18 cellular contexts compared by ENCODE assay signal in the genomic region with DNA sequence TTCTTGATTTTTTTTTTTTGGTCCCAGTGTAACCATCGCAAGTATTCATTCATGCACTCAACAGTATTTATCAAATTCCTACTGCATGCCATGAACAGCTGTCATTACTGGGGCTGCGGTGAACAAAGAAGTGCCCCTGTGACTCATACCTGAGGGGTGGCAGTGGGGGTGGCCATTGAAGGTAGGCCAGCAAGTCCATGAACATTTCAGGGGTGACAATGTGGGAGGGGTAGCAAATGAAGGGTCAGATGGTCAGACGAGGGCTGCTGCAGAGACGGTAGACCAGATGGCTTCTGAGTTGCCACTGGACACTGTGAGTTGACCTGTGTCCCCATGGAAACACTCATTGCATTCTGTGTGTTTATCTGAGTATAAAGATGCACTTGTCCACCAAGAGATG.
DNase-seq lines count a peak whose midpoint lies in the region; ATAC-seq, FAIRE-seq and TF ChIP-seq lines count a peak whose summit lies in the region.
"Had no signal": no experiment of that assay in that cellular context is flagged by ENCODE, and none has a peak within 500 bp of the region (broad histone marks: within the 10 kb centered on the region; RNA-seq: fewer than 3 reads in every experiment).

No MANE protein-coding gene starts in this region.

- no peak for TF ChIP-seq CTCF in brain (conservative IDR thresholded peaks at IDR 0.05)

- no peaks in the 10 kb centered on the region for H3K27me3 Mint-ChIP-seq in brain

- no peaks in the 10 kb centered on the region for H3K36me3 Mint-ChIP-seq in brain
- H3K36me3 Mint-ChIP-seq: activated naive CD8-positive, alpha-beta T cell treated with anti-CD3 and anti-CD28 coated beads for 36 hours had no signal

- no peak overlapping the region for H3K4me3 Mint-ChIP-seq in brain
- H3K4me3 Mint-ChIP-seq: activated CD8-positive, alpha-beta T cell treated with anti-CD3 and anti-CD28 coated beads, Interleukin-2, amount 10 ng/mL, durations not matched to agents 7 days and 5 days; activated naive CD8-positive, alpha-beta T cell treated with anti-CD3 and anti-CD28 coated beads for 36 hours; H9; T-helper 17 cell had no signal

- ATAC-seq in Right ventricle myocardium superior (ENCODE audit: poor library complexity) (no peak), GM18867 (IDR thresholded peaks at IDR 0.05; ENCODE audit: unreplicated experiment) (no peak)
- ATAC-seq: activated CD8-positive, alpha-beta T cell treated with anti-CD3 and anti-CD28 coated beads, Interleukin-2, amount 10 ng/mL, durations not matched to agents 7 days and 5 days; T-helper 17 cell had no signal

- peaks cover 25% of the 10 kb centered on the region for H3K4me1 Mint-ChIP-seq in brain
- H3K4me1 Mint-ChIP-seq: activated naive CD8-positive, alpha-beta T cell treated with anti-CD3 and anti-CD28 coated beads for 36 hours had no signal

- H3K27ac Mint-ChIP-seq in brain = peak overlapping the region in 3 of 5 experiments; percentile 23 to 65 (median 52)
- H3K27ac Mint-ChIP-seq: activated CD8-positive, alpha-beta T cell treated with anti-CD3 and anti-CD28 coated beads, Interleukin-2, amount 10 ng/mL, durations not matched to agents 7 days and 5 days; activated naive CD8-positive, alpha-beta T cell treated with anti-CD3 and anti-CD28 coated beads for 36 hours; H9; progenitor cell of endocrine pancreas; T-helper 17 cell had no signal

- FAIRE-seq in urothelium cell line (lab: Jason Lieb, UNC) = no peak
- FAIRE-seq: kidney had no signal

- peaks cover 0 to 6% (median 0%) of the 10 kb centered on the region in 5 experiments for H3K9me3 Mint-ChIP-seq in brain
- H3K9me3 Mint-ChIP-seq: activated naive CD8-positive, alpha-beta T cell treated with anti-CD3 and anti-CD28 coated beads for 36 hours; H9 had no signal

- DNase-seq in DMS53 (lab: John Stamatoyannopoulos, UW) = peak; percentile 32
- no peak for DNase-seq in DMS53 treated with DMSO at 0.1 percent for 48 hours (lab: John Stamatoyannopoulos, UW; ENCODE audit: unreplicated experiment)
- peak; percentile 51 to 82 for DNase-seq in lung microvascular endothelial cell (ENCODE audit: low read depth in 2 of 2)
- DNase-seq in urothelium cell line (ENCODE audit: low spot score) = peak; percentile 44
- DNase-seq in Right ventricle myocardium superior = no peak
- DNase-seq in pons (ENCODE audit: low spot score) = no peak
- DNase-seq: activated CD8-positive, alpha-beta T cell treated with anti-CD3 and anti-CD28 coated beads, Interleukin-2, amount 10 ng/mL, durations not matched to agents 7 days and 5 days; activated naive CD8-positive, alpha-beta T cell treated with anti-CD3 and anti-CD28 coated beads for 36 hours; DMS79; effector CD4-positive, alpha-beta T cell; H9; kidney; NCI-H1436 treated with DMSO at 0.1 percent for 48 hours; NK-92 treated with Interleukin-12 subunit alpha and Interleukin-12 subunit beta, amount 100 ng/mL, for 24 hours; T-helper 17 cell had no signal

- intact Hi-C loops in Right ventricle myocardium superior (cut with DNase I) = no loop called here

Comparison
In these comparisons a context has a peak if more than half of its experiments do, and no peak if none do; other contexts are left out.
1. DNase-seq: peak in DMS53 (single experiment), lung microvascular endothelial cell (2 of 2) and urothelium cell line (single experiment); none in DMS53 treated with DMSO at 0.1 percent for 48 hours (single experiment), Right ventricle myocardium superior (single experiment) and pons (single experiment).